Comparison of ENCODE assay signal across 9 cellular contexts in genomic region chr11:8206251-8207079, GRCh38. TPM values are rescaled to one million over a fixed set of nuclear protein-coding genes. Genes with fewer than 3 reads are reported as not detected.
A peak's percentile ranks its signal among the peaks of the same experiment; 100 is the strongest.
DNase-seq lines count a peak whose midpoint lies in the region; ATAC-seq, FAIRE-seq and TF ChIP-seq lines count a peak whose summit lies in the region.
"Had no signal": no experiment of that assay in that cellular context is flagged by ENCODE, and none has a peak within 500 bp of the region (broad histone marks: within the 10 kb centered on the region; RNA-seq: fewer than 3 reads in every experiment).

No MANE protein-coding gene starts in this region.

- peak overlapping the region; percentile 79 for H3K27ac Mint-ChIP-seq in neural crest cell (ENCODE audit: unreplicated experiment)
- H3K27ac Mint-ChIP-seq in activated CD4-positive, alpha-beta memory T cell treated with anti-CD3 and anti-CD28 coated beads, Interleukin-2, amount 10 ng/mL, durations not matched to agents 7 days and 5 days, result no peak overlapping the region
- no peak overlapping the region for H3K27ac Mint-ChIP-seq in activated T-helper 2 cell treated with anti-CD3 and anti-CD28 coated beads, Interferon-gamma antibody, Interleukin-2, Interleukin-4, amounts not matched to agents 10 μg/mL and 5 μg/mL and 100 μg/mL, durations not matched to agents 14 hours and 24 hours and 36 hours

- peak overlapping the region; percentile 17 for H3K4me3 Mint-ChIP-seq in neural crest cell
- no peak overlapping the region for H3K4me3 Mint-ChIP-seq in activated CD4-positive, alpha-beta memory T cell treated with anti-CD3 and anti-CD28 coated beads, Interleukin-2, amount 10 ng/mL, durations not matched to agents 7 days and 5 days
- H3K4me3 Mint-ChIP-seq in activated T-helper 2 cell treated with anti-CD3 and anti-CD28 coated beads, Interferon-gamma antibody, Interleukin-2, Interleukin-4, amounts not matched to agents 10 μg/mL and 5 μg/mL and 100 μg/mL, durations not matched to agents 14 hours and 24 hours and 36 hours (ENCODE audit: low read depth), result no peak overlapping the region

- no peak for TF ChIP-seq EP300 in H1 (IDR thresholded peaks at IDR 0.05; ENCODE audit: borderline replicate concordance in 1 of 2, low read depth in 2 of 2, low read length in 2 of 2)

- H3K4me2 ChIP-seq in H1 (ENCODE audit: insufficient read depth in 1 of 2, low read depth in 2 of 2, low read length in 2 of 2), result no peak overlapping the region

- no peaks in the 10 kb centered on the region for H3K36me3 Mint-ChIP-seq in neural crest cell (ENCODE audit: low read depth)
- no peaks in the 10 kb centered on the region for H3K36me3 Mint-ChIP-seq in activated CD4-positive, alpha-beta memory T cell treated with anti-CD3 and anti-CD28 coated beads, Interleukin-2, amount 10 ng/mL, durations not matched to agents 7 days and 5 days (ENCODE audit: low read depth)
- no peaks in the 10 kb centered on the region for H3K36me3 Mint-ChIP-seq in activated T-helper 2 cell treated with anti-CD3 and anti-CD28 coated beads, Interferon-gamma antibody, Interleukin-2, Interleukin-4, amounts not matched to agents 10 μg/mL and 5 μg/mL and 100 μg/mL, durations not matched to agents 14 hours and 24 hours and 36 hours (ENCODE audit: low read depth)

- no peak overlapping the region for H3K14ac ChIP-seq in H1 (ENCODE audit: insufficient read length)

- H3K9ac ChIP-seq in H1 (replicated peaks in 1 of 4; ENCODE audit: extremely low read depth in 1 of 4, low read depth in 3 of 4, low read length in 3 of 4), result no peak overlapping the region

- H4K5ac ChIP-seq in H1 (ENCODE audit: insufficient read length, low read depth, low read length), result no peak overlapping the region

- no peaks in the 10 kb centered on the region for H3K9me3 Mint-ChIP-seq in neural crest cell
- H3K9me3 Mint-ChIP-seq in activated CD4-positive, alpha-beta memory T cell treated with anti-CD3 and anti-CD28 coated beads, Interleukin-2, amount 10 ng/mL, durations not matched to agents 7 days and 5 days, result no peaks in the 10 kb centered on the region
- no peaks in the 10 kb centered on the region for H3K9me3 Mint-ChIP-seq in activated T-helper 2 cell treated with anti-CD3 and anti-CD28 coated beads, Interferon-gamma antibody, Interleukin-2, Interleukin-4, amounts not matched to agents 10 μg/mL and 5 μg/mL and 100 μg/mL, durations not matched to agents 14 hours and 24 hours and 36 hours

- no peaks in the 10 kb centered on the region for H3K27me3 ChIP-seq in H1 (replicated peaks in 1 of 4; ENCODE audit: control insufficient read depth in 3 of 4, extremely low read depth in 1 of 4, insufficient read depth in 3 of 4, low read length in 3 of 4)

- no peak for TF ChIP-seq POLR2A in H1 (IDR thresholded peaks at IDR 0.05; ENCODE audit: control extremely low read depth in 1 of 2, low read depth in 2 of 2, low read length in 2 of 2)

- TF ChIP-seq CTCF in H1 (IDR thresholded peaks at IDR 0.05; ENCODE audit: control extremely low read depth in 1 of 3, insufficient read depth in 1 of 3, low read depth in 1 of 3, low read length in 3 of 3) (no peak), neural crest cell (conservative IDR thresholded peaks at IDR 0.05) (no peak)

- DNase-seq in CMK (ENCODE audit: low read depth), result peak; percentile 97
- DNase-seq in NCI-H524 treated with DMSO at 0.1 percent for 48 hours (lab: John Stamatoyannopoulos, UW), result peak; percentile 42
- peak in 1 of 2 experiments; percentile 49 for DNase-seq in H1 (ENCODE audit: low read depth in 1 of 2, low spot score in 2 of 2)
- no peak for DNase-seq in neural crest cell (ENCODE audit: low read depth, low spot score)
- no peak for DNase-seq in NCI-H128 (lab: John Stamatoyannopoulos, UW; ENCODE audit: unreplicated experiment)
- DNase-seq in activated CD4-positive, alpha-beta memory T cell treated with anti-CD3 and anti-CD28 coated beads, Interleukin-2, amount 10 ng/mL, durations not matched to agents 7 days and 5 days, result no peak
- DNase-seq in activated T-helper 2 cell treated with anti-CD3 and anti-CD28 coated beads, Interferon-gamma antibody, Interleukin-2, Interleukin-4, amounts not matched to agents 10 μg/mL and 5 μg/mL and 100 μg/mL, durations not matched to agents 14 hours and 24 hours and 36 hours (ENCODE audit: low spot score), result no peak

- no peak overlapping the region for H3K56ac ChIP-seq in H1 (replicated peaks; ENCODE audit: insufficient read length, low read depth, low read length)

- POLR2A ChIA-PET in H1 (lab: Charles Lee; ENCODE audit: partially characterized antibody), result interaction anchor here (0.8 to 1.5 kb wide), 4 partner anchors 12 to 479 kb away, joined by 3 to 4 read pairs (median 3); no protein-coding TSS in a partner anchor
- POLR2A ChIA-PET in activated CD4-positive, alpha-beta memory T cell treated with anti-CD3 and anti-CD28 coated beads, Interleukin-2, amount 10 ng/mL, durations not matched to agents 7 days and 5 days (lab: Charles Lee), result no interaction called here

- H3K23ac ChIP-seq in H1 (ENCODE audit: insufficient read length), result no peak overlapping the region

- H2BK12ac ChIP-seq in H1 (ENCODE audit: low read depth, low read length), result no peak overlapping the region

- no peaks in the 10 kb centered on the region for H3K79me2 ChIP-seq in H1 (ENCODE audit: control insufficient read depth in 1 of 2, insufficient read depth in 2 of 2, low read length in 2 of 2)

- 86% methylated on average over 29 of the region's 31 CpGs; no CpG with 5 or more reads in 1 of the 2 experiments for WGBS in H1 (ENCODE audit: extremely low coverage in 1 of 2, insufficient coverage in 1 of 2, insufficient read length in 1 of 2, insufficient replicate concordance in 2 of 2, low coverage in 1 of 2, low lambda C conversion rate in 2 of 2, missing lambda C conversion rate in 1 of 2), 2 experiments

- H3K27ac ChIP-seq in H1 (ENCODE audit: low read depth, low read length), result no peak overlapping the region

- H4K20me1 ChIP-seq in H1 (replicated peaks in 1 of 2; ENCODE audit: control insufficient read depth in 1 of 2, insufficient read depth in 2 of 2, low read length in 2 of 2), result no peaks in the 10 kb centered on the region

- H3K27me3 Mint-ChIP-seq in neural crest cell (ENCODE audit: low read depth), result peaks cover 7% of the 10 kb centered on the region
- H3K27me3 Mint-ChIP-seq in activated CD4-positive, alpha-beta memory T cell treated with anti-CD3 and anti-CD28 coated beads, Interleukin-2, amount 10 ng/mL, durations not matched to agents 7 days and 5 days, result peaks cover 22% of the 10 kb centered on the region
- peaks cover 14% of the 10 kb centered on the region for H3K27me3 Mint-ChIP-seq in activated T-helper 2 cell treated with anti-CD3 and anti-CD28 coated beads, Interferon-gamma antibody, Interleukin-2, Interleukin-4, amounts not matched to agents 10 μg/mL and 5 μg/mL and 100 μg/mL, durations not matched to agents 14 hours and 24 hours and 36 hours (ENCODE audit: low read depth)

- no peak for ATAC-seq in GM19395 (IDR thresholded peaks at IDR 0.05; ENCODE audit: unreplicated experiment)

- H2BK120ac ChIP-seq in H1 (replicated peaks; ENCODE audit: low read depth, low read length), result no peak overlapping the region

- H4K8ac ChIP-seq in H1 (ENCODE audit: extremely low read depth, insufficient read depth, low read length), result peak overlapping the region; percentile 87; the same call in 1 of the 2 replicates

- H3K4ac ChIP-seq in H1 (replicated peaks; ENCODE audit: insufficient read length, low read depth, low read length), result no peak overlapping the region

- peaks cover 0 to 7% (median 0%) of the 10 kb centered on the region in 4 experiments; a peak in 1 of 7 replicates for H3K4me1 ChIP-seq in H1 (replicated peaks in 1 of 4; ENCODE audit: control insufficient read depth in 3 of 4, insufficient read depth in 4 of 4, low read length in 3 of 4)

- CTCF ChIA-PET in H1 (lab: Charles Lee; ENCODE audit: partially characterized antibody), result interaction anchor here (0.6 to 21.8 kb wide), 10 partner anchors 7 to 173 kb away, joined by 3 to 342 read pairs (median 4); partner anchors contain the start of gene LMO1
- CTCF ChIA-PET in activated CD4-positive, alpha-beta memory T cell treated with anti-CD3 and anti-CD28 coated beads, Interleukin-2, amount 10 ng/mL, durations not matched to agents 7 days and 5 days (lab: Charles Lee), result interaction anchor here (0.9 kb wide), 1 partner anchor 57 kb away, joined by 3 read pairs; the partner anchor contains the start of gene LMO1

- H3K79me1 ChIP-seq in H1 (ENCODE audit: low read depth, low read length), result no peaks in the 10 kb centered on the region; the same call in 1 of the 2 replicates

- no peaks in the 10 kb centered on the region for H3K9me3 ChIP-seq in H1 (ENCODE audit: insufficient read depth in 2 of 2, low read depth in 1 of 2, low read length in 1 of 2)

- no peak overlapping the region for H2AK5ac ChIP-seq in H1 (ENCODE audit: low read depth, low read length)

- H3K23me2 ChIP-seq in H1 (ENCODE audit: low read depth, low read length), result no peaks in the 10 kb centered on the region

- TF ChIP-seq RAD21 in H1 (IDR thresholded peaks at IDR 0.05 in 1 of 2, conservative IDR thresholded peaks at IDR 0.05 in 1 of 2; ENCODE audit: low read depth in 2 of 2, low read length in 2 of 2), result no peak

- H2BK20ac ChIP-seq in H1 (ENCODE audit: low read length), result no peak overlapping the region

- no peak overlapping the region for H3K4me3 ChIP-seq in H1 (ENCODE audit: extremely low read depth in 1 of 4, insufficient read depth in 2 of 4, low read depth in 3 of 4, low read length in 4 of 4)

- H4K91ac ChIP-seq in H1 (replicated peaks; ENCODE audit: insufficient read length, low read length), result no peak overlapping the region

- FAIRE-seq in H1 (lab: Jason Lieb, UNC), result no peak
- FAIRE-seq: TTC549 had no signal

- intact Hi-C loops in activated T-helper 2 cell treated with anti-CD3 and anti-CD28 coated beads, Interferon-gamma antibody, Interleukin-2, Interleukin-4, amounts not matched to agents 10 μg/mL and 5 μg/mL and 100 μg/mL, durations not matched to agents 14 hours and 24 hours and 36 hours (cut with micrococcal nuclease), result no loop called here

- H3K18ac ChIP-seq in H1 (ENCODE audit: extremely low read depth, low read length), result no peak overlapping the region

- 0 out of 2 replicates have a peak overlapping the region, but pooled peaks have one; percentile 2 for H2BK15ac ChIP-seq in H1 (ENCODE audit: low read length)

- peak overlapping the region; percentile 77; the same call in 1 of the 2 replicates for H2AFZ ChIP-seq in H1 (ENCODE audit: low read length)

- H3K4me1 Mint-ChIP-seq in neural crest cell, result peaks cover 23% of the 10 kb centered on the region
- H3K4me1 Mint-ChIP-seq in activated CD4-positive, alpha-beta memory T cell treated with anti-CD3 and anti-CD28 coated beads, Interleukin-2, amount 10 ng/mL, durations not matched to agents 7 days and 5 days, result no peaks in the 10 kb centered on the region
- no peaks in the 10 kb centered on the region for H3K4me1 Mint-ChIP-seq in activated T-helper 2 cell treated with anti-CD3 and anti-CD28 coated beads, Interferon-gamma antibody, Interleukin-2, Interleukin-4, amounts not matched to agents 10 μg/mL and 5 μg/mL and 100 μg/mL, durations not matched to agents 14 hours and 24 hours and 36 hours (ENCODE audit: low read depth)

- H3K36me3 ChIP-seq in H1 (ENCODE audit: control insufficient read depth in 2 of 4, insufficient read depth in 4 of 4, low read length in 3 of 4), result no peaks in the 10 kb centered on the region

- H2BK5ac ChIP-seq in H1 (ENCODE audit: low read depth, low read length), result no peak overlapping the region

RNA-seq across cellular contexts. Expression of gene RIC3, which starts 37.6 kb away (rescaled TPM):
- 15.5 and 16.6 TPM in 2 replicates for total RNA-seq in H1 (2021; fragmentation: NEBNext Ultra II Directional; extraction: Animal tissue kit (Norgen Biotek cat#: 25700))
- polyA plus RNA-seq in H1 (2011; rRNA removed), result 5.0 and 6.4 TPM in 2 replicates
- polyA plus RNA-seq in H1 (2011; cell fraction: cytosol; rRNA removed), result 11.4 TPM
- polyA plus RNA-seq in H1 (2011; cell fraction: nucleus; rRNA removed), result 26.1 TPM
- 11.5 to 16.1 TPM (median 13.6 TPM) in 4 replicates for polyA plus RNA-seq in H1 (2012, experiment 1 of 2)
- 1.7 TPM for polyA plus RNA-seq in H1 (2012, experiment 2 of 2)
- 16.7 TPM for polyA plus RNA-seq in H1 (2013, experiment 1 of 2)
- 14.5 TPM for polyA plus RNA-seq in H1 (2013, experiment 2 of 2)
- polyA minus RNA-seq in H1 (2011; rRNA and poly(A)+ RNA removed), result 13.4 and 13.5 TPM in 2 replicates
- 11.4 TPM for polyA minus RNA-seq in H1 (2011; cell fraction: cytosol; rRNA and poly(A)+ RNA removed)
- polyA minus RNA-seq in H1 (2011; cell fraction: nucleus; rRNA and poly(A)+ RNA removed), result 46.2 TPM
- total RNA-seq in neural crest cell, result 8.9 and 9.1 TPM in 2 replicates
- total RNA-seq in activated CD4-positive, alpha-beta memory T cell treated with anti-CD3 and anti-CD28 coated beads, Interleukin-2, amount 10 ng/mL, durations not matched to agents 7 days and 5 days, result 1 to 10 TPM; 3.4 to 4.8 TPM
- 2.3 and 3.2 TPM in 2 replicates for total RNA-seq in activated T-helper 2 cell treated with anti-CD3 and anti-CD28 coated beads, Interferon-gamma antibody, Interleukin-2, Interleukin-4, amounts not matched to agents 10 μg/mL and 5 μg/mL and 100 μg/mL, durations not matched to agents 14 hours and 24 hours and 36 hours

RNA-seq across cellular contexts. Expression of gene LMO1, which starts 57.2 kb away (rescaled TPM):
- not detected in 2 replicates for total RNA-seq in H1 (2021; fragmentation: NEBNext Ultra II Directional; extraction: Animal tissue kit (Norgen Biotek cat#: 25700))
- polyA plus RNA-seq in H1 (2011; rRNA removed), result 0.17 and 0.30 TPM in 2 replicates
- 0.32 TPM for polyA plus RNA-seq in H1 (2011; cell fraction: cytosol; rRNA removed)
- 0.37 TPM for polyA plus RNA-seq in H1 (2011; cell fraction: nucleus; rRNA removed)
- 0.19 to 0.85 TPM (median 0.46 TPM) in 4 replicates for polyA plus RNA-seq in H1 (2012, experiment 1 of 2)
- polyA plus RNA-seq in H1 (2012, experiment 2 of 2), result 0.45 TPM
- 0.20 TPM for polyA plus RNA-seq in H1 (2013, experiment 1 of 2)
- 0.11 TPM for polyA plus RNA-seq in H1 (2013, experiment 2 of 2)
- polyA minus RNA-seq in H1 (2011; rRNA and poly(A)+ RNA removed), result 0.44 TPM in 1 of 2 replicates, not detected in the other
- polyA minus RNA-seq in H1 (2011; cell fraction: cytosol; rRNA and poly(A)+ RNA removed), result not detected
- polyA minus RNA-seq in H1 (2011; cell fraction: nucleus; rRNA and poly(A)+ RNA removed), result not detected
- 1.5 and 1.8 TPM in 2 replicates for total RNA-seq in neural crest cell
- total RNA-seq in activated CD4-positive, alpha-beta memory T cell treated with anti-CD3 and anti-CD28 coated beads, Interleukin-2, amount 10 ng/mL, durations not matched to agents 7 days and 5 days, result not detected
- not detected in 2 replicates for total RNA-seq in activated T-helper 2 cell treated with anti-CD3 and anti-CD28 coated beads, Interferon-gamma antibody, Interleukin-2, Interleukin-4, amounts not matched to agents 10 μg/mL and 5 μg/mL and 100 μg/mL, durations not matched to agents 14 hours and 24 hours and 36 hours

Comparison
In these comparisons a context has a peak if more than half of its experiments do, and no peak if none do; other contexts are left out.
1. DNase-seq: peak in CMK (single experiment) and NCI-H524 treated with DMSO at 0.1 percent for 48 hours (single experiment); none in neural crest cell (single experiment), NCI-H128 (single experiment), activated CD4-positive, alpha-beta memory T cell treated with anti-CD3 and anti-CD28 coated beads, Interleukin-2, amount 10 ng/mL, durations not matched to agents 7 days and 5 days (single experiment) and activated T-helper 2 cell treated with anti-CD3 and anti-CD28 coated beads, Interferon-gamma antibody, Interleukin-2, Interleukin-4, amounts not matched to agents 10 μg/mL and 5 μg/mL and 100 μg/mL, durations not matched to agents 14 hours and 24 hours and 36 hours (single experiment).